Comparison of ENCODE assay signal across 27 cellular contexts in genomic region chr19:28349604-28350003, GRCh38.
"Had no signal": no experiment of that assay in that cellular context is flagged by ENCODE, and none has a peak within 500 bp of the region (broad histone marks: within the 10 kb centered on the region; RNA-seq: fewer than 3 reads in every experiment).

No MANE protein-coding gene starts in this region.

- DNase-seq: activated CD4-positive, alpha-beta T cell treated with anti-CD3 and anti-CD28 coated beads for 1 hour; activated CD8-positive, alpha-beta memory T cell treated with anti-CD3 and anti-CD28 coated beads, Interleukin-2, amount 10 ng/mL, durations not matched to agents 7 days and 5 days; activated CD8-positive, alpha-beta T cell treated with anti-CD3 and anti-CD28 coated beads, Interleukin-2, amount 10 ng/mL, durations not matched to agents 7 days and 5 days; activated naive CD4-positive, alpha-beta T cell; activated T-cell treated with anti-CD3 and anti-CD28 coated beads, Interleukin-2, amount 50 U/mL, for 72 hours; central memory CD4-positive, alpha-beta T cell; endodermal cell; foreskin fibroblast; head of caudate nucleus; hippocampal formation; left cardiac atrium; left ventricle myocardium superior; nephron progenitor cell; stimulated activated CD4-positive, alpha-beta T cell treated with anti-CD3 and anti-CD28 coated beads, Interleukin-12 subunit alpha, Interleukin-12 subunit beta, amount 100 ng/mL, for 4 hours; stimulated activated CD4-positive, alpha-beta T cell treated with anti-CD3 and anti-CD28 coated beads, Interleukin-4, amount 100 ng/mL, for 24 hours; stimulated activated naive CD8-positive, alpha-beta T cell treated with anti-CD3 and anti-CD28 coated beads, Interleukin-15, amount 100 ng/mL, for 72 hours; substantia nigra had no signal

- H3K4me1 ChIP-seq: breast epithelium, upper lobe of left lung had no signal

- H3K9me3 ChIP-seq: neutrophil had no signal

- H3K4me1 Mint-ChIP-seq: activated CD8-positive, alpha-beta memory T cell treated with anti-CD3 and anti-CD28 coated beads, Interleukin-2, amount 10 ng/mL, durations not matched to agents 7 days and 5 days; endodermal cell; stimulated activated memory B cell treated with anti-CD40 and anti-IgM and Interleukin-4, amounts not matched to agents 10 μg/mL and 1 μg/mL and 100 μg/mL, for 72 hours; stimulated activated naive CD8-positive, alpha-beta T cell treated with anti-CD3 and anti-CD28 coated beads, Interleukin-15, amount 100 ng/mL, for 72 hours had no signal

- H3K36me3 ChIP-seq: breast epithelium, neutrophil, upper lobe of left lung had no signal

- H3K27ac ChIP-seq: breast epithelium, neutrophil, skin epidermis, upper lobe of left lung had no signal

- H3K27me3 Mint-ChIP-seq: activated CD8-positive, alpha-beta memory T cell treated with anti-CD3 and anti-CD28 coated beads, Interleukin-2, amount 10 ng/mL, durations not matched to agents 7 days and 5 days; stimulated activated memory B cell treated with anti-CD40 and anti-IgM and Interleukin-4, amounts not matched to agents 10 μg/mL and 1 μg/mL and 100 μg/mL, for 72 hours; stimulated activated naive CD8-positive, alpha-beta T cell treated with anti-CD3 and anti-CD28 coated beads, Interleukin-15, amount 100 ng/mL, for 72 hours had no signal

- H3K4me3 Mint-ChIP-seq: activated CD8-positive, alpha-beta memory T cell treated with anti-CD3 and anti-CD28 coated beads, Interleukin-2, amount 10 ng/mL, durations not matched to agents 7 days and 5 days; activated CD8-positive, alpha-beta T cell treated with anti-CD3 and anti-CD28 coated beads, Interleukin-2, amount 10 ng/mL, durations not matched to agents 7 days and 5 days; activated T-cell treated with anti-CD3 and anti-CD28 coated beads, Interleukin-2, amount 50 U/mL, for 72 hours; endodermal cell; nephron progenitor cell; stimulated activated memory B cell treated with anti-CD40 and anti-IgM and Interleukin-4, amounts not matched to agents 10 μg/mL and 1 μg/mL and 100 μg/mL, for 72 hours; stimulated activated naive CD8-positive, alpha-beta T cell treated with anti-CD3 and anti-CD28 coated beads, Interleukin-15, amount 100 ng/mL, for 72 hours; T-helper 2 cell treated with Interferon-gamma antibody and Interleukin-4, amounts not matched to agents 5 μg/mL and 100 μg/mL, for 36 hours; WTC11 had no signal

- ATAC-seq: activated CD8-positive, alpha-beta memory T cell treated with anti-CD3 and anti-CD28 coated beads, Interleukin-2, amount 10 ng/mL, durations not matched to agents 7 days and 5 days; activated CD8-positive, alpha-beta T cell treated with anti-CD3 and anti-CD28 coated beads, Interleukin-2, amount 10 ng/mL, durations not matched to agents 7 days and 5 days; activated naive CD4-positive, alpha-beta T cell treated with anti-CD3 and anti-CD28 coated beads, Interleukin-2, amount 50 U/mL, for 72 hours; activated T-cell treated with anti-CD3 and anti-CD28 coated beads, Interleukin-2, amount 50 U/mL, for 72 hours; esophagus mucosa; left cardiac atrium; left ventricle myocardium superior; sciatic nerve; stimulated activated memory B cell treated with anti-CD40 and anti-IgM and Interleukin-4, amounts not matched to agents 10 μg/mL and 1 μg/mL and 100 μg/mL, for 72 hours; stimulated activated naive CD8-positive, alpha-beta T cell treated with anti-CD3 and anti-CD28 coated beads, Interleukin-15, amount 100 ng/mL, for 72 hours; WTC11 had no signal

- H3K27me3 ChIP-seq: breast epithelium, neutrophil, upper lobe of left lung had no signal

- H3K36me3 Mint-ChIP-seq: activated CD8-positive, alpha-beta memory T cell treated with anti-CD3 and anti-CD28 coated beads, Interleukin-2, amount 10 ng/mL, durations not matched to agents 7 days and 5 days; WTC11 had no signal

- H3K4me3 ChIP-seq: breast epithelium, skin epidermis, upper lobe of left lung had no signal

- H3K27ac Mint-ChIP-seq: activated CD8-positive, alpha-beta memory T cell treated with anti-CD3 and anti-CD28 coated beads, Interleukin-2, amount 10 ng/mL, durations not matched to agents 7 days and 5 days; activated CD8-positive, alpha-beta T cell treated with anti-CD3 and anti-CD28 coated beads, Interleukin-2, amount 10 ng/mL, durations not matched to agents 7 days and 5 days; activated naive CD4-positive, alpha-beta T cell treated with anti-CD3 and anti-CD28 coated beads, Interleukin-2, amount 50 U/mL, for 72 hours; activated T-cell treated with anti-CD3 and anti-CD28 coated beads, Interleukin-2, amount 50 U/mL, for 72 hours; endodermal cell; nephron progenitor cell; stimulated activated memory B cell treated with anti-CD40 and anti-IgM and Interleukin-4, amounts not matched to agents 10 μg/mL and 1 μg/mL and 100 μg/mL, for 72 hours; stimulated activated naive CD8-positive, alpha-beta T cell treated with anti-CD3 and anti-CD28 coated beads, Interleukin-15, amount 100 ng/mL, for 72 hours; T-helper 2 cell treated with Interferon-gamma antibody and Interleukin-4, amounts not matched to agents 5 μg/mL and 100 μg/mL, for 36 hours; WTC11 had no signal
